23 cellular contexts compared by ENCODE assay signal in genomic region chr10:131895116-131895515, GRCh38. TPM values are rescaled to one million over a fixed set of nuclear protein-coding genes. Genes with fewer than 3 reads are reported as not detected.
DNase-seq lines count a peak whose midpoint lies in the region; ATAC-seq, FAIRE-seq and TF ChIP-seq lines count a peak whose summit lies in the region.
"Had no signal": no experiment of that assay in that cellular context is flagged by ENCODE, and none has a peak within 500 bp of the region (broad histone marks: within the 10 kb centered on the region; RNA-seq: fewer than 3 reads in every experiment).

No MANE protein-coding gene starts in this region.

- H3K36me3 Mint-ChIP-seq in activated CD4-positive, alpha-beta T cell treated with anti-CD3 and anti-CD28 coated beads, Interleukin-2, amount 10 ng/mL, durations not matched to agents 7 days and 5 days (ENCODE audit: low read depth) = no peaks in the 10 kb centered on the region
- no peaks in the 10 kb centered on the region for H3K36me3 Mint-ChIP-seq in activated CD4-positive, alpha-beta T cell treated with anti-CD3 and anti-CD28 coated beads, Interleukin-2, amount 10 ng/mL, durations not matched to agents 24 days and 14 days (ENCODE audit: low read depth)
- H3K36me3 Mint-ChIP-seq: CD8-positive, alpha-beta T cell had no signal

- peaks cover 16% of the 10 kb centered on the region for H3K27me3 Mint-ChIP-seq in activated CD4-positive, alpha-beta T cell treated with anti-CD3 and anti-CD28 coated beads, Interleukin-2, amount 10 ng/mL, durations not matched to agents 7 days and 5 days
- peaks cover 26% of the 10 kb centered on the region for H3K27me3 Mint-ChIP-seq in activated CD4-positive, alpha-beta T cell treated with anti-CD3 and anti-CD28 coated beads, Interleukin-2, amount 10 ng/mL, durations not matched to agents 24 days and 14 days
- H3K27me3 Mint-ChIP-seq: CD4-positive, alpha-beta T cell had no signal

- CTCF ChIA-PET in activated CD4-positive, alpha-beta T cell treated with anti-CD3 and anti-CD28 coated beads, Interleukin-2, amount 10 ng/mL, durations not matched to agents 7 days and 5 days (lab: Charles Lee) = interaction anchor here (1.9 to 2.8 kb wide), 2 partner anchors 9 to 128 kb away, joined by 8 to 12 read pairs; no protein-coding TSS in a partner anchor

- H3K4me3 ChIP-seq in heart right ventricle (no peak overlapping the region), kidney (ENCODE audit: low read length in 2 of 2) (no peak overlapping the region), spleen (no peak overlapping the region), HAP-1 (no peak overlapping the region)
- H3K4me3 ChIP-seq: A549; BLaER1 treated with 17β-estradiol and CSF1 and Interleukin-3, amounts not matched to agents 10 nM and 100 nM had no signal

- TF ChIP-seq POLR2A in spleen (IDR thresholded peaks at IDR 0.05) = no peak

- no peak for DNase-seq in activated CD4-positive, alpha-beta T cell treated with anti-CD3 and anti-CD28 coated beads, Interleukin-2, amount 10 ng/mL, durations not matched to agents 7 days and 5 days
- DNase-seq in activated CD4-positive, alpha-beta T cell treated with anti-CD3 and anti-CD28 coated beads, Interleukin-2, amount 10 ng/mL, durations not matched to agents 24 days and 14 days = no peak
- DNase-seq in left cardiac atrium = peak; percentile 5
- no peak for DNase-seq in heart right ventricle
- DNase-seq in kidney = peak; percentile 46
- peak; percentile 65 for DNase-seq in spleen
- DNase-seq in NOMO-1 treated with dmso at 0.1 percent for 144 hours (lab: John Stamatoyannopoulos, UW; ENCODE audit: unreplicated experiment) = no peak
- DNase-seq in HAP-1 (ENCODE audit: low spot score in 2 of 2) = no peak
- DNase-seq: AML-193; Caco-2; Calu3; CD4-positive, alpha-beta T cell; CD8-positive, alpha-beta T cell; DMS79 treated with DMSO at 0.1 percent for 48 hours; GF-D8 had no signal

- ATAC-seq in left cardiac atrium (no peak), heart right ventricle (no peak)
- ATAC-seq: A549; CD8-positive, alpha-beta T cell had no signal

- intact Hi-C loops in activated CD4-positive, alpha-beta T cell treated with anti-CD3 and anti-CD28 coated beads, Interleukin-2, amount 10 ng/mL, durations not matched to agents 24 days and 14 days (cut with micrococcal nuclease) = no loop called here
- intact Hi-C loops in left cardiac atrium (cut with DNase I) = no loop called here
- intact Hi-C loops in heart right ventricle (cut with DNase I) = loop anchor here in 2 of 10 donors (5.0 to 10.0 kb wide), 2 partner anchors 87 to 250 kb away; partner anchors contain the start of gene BNIP3 (in 1 of the 2)
- intact Hi-C loops in kidney (cut with DNase I) = no loop called here
- intact Hi-C loops in spleen (cut with DNase I; ENCODE audit: low total_unique reads) = no loop called here

- no peaks in the 10 kb centered on the region for H3K36me3 ChIP-seq in heart right ventricle
- H3K36me3 ChIP-seq in kidney (ENCODE audit: control insufficient read depth in 1 of 2, insufficient read depth in 2 of 2, low read length in 2 of 2) = no peaks in the 10 kb centered on the region
- H3K36me3 ChIP-seq in spleen = no peaks in the 10 kb centered on the region
- H3K36me3 ChIP-seq in HAP-1 (replicated peaks) = no peaks in the 10 kb centered on the region
- H3K36me3 ChIP-seq: BLaER1 treated with 17β-estradiol and CSF1 and Interleukin-3, amounts not matched to agents 10 nM and 100 nM had no signal

- POLR2A ChIA-PET in activated CD4-positive, alpha-beta T cell treated with anti-CD3 and anti-CD28 coated beads, Interleukin-2, amount 10 ng/mL, durations not matched to agents 7 days and 5 days (lab: Charles Lee) = no interaction called here

- no peak overlapping the region for H3K27ac ChIP-seq in heart right ventricle
- no peak overlapping the region for H3K27ac ChIP-seq in kidney (ENCODE audit: low read depth in 2 of 2, low read length in 2 of 2)
- no peak overlapping the region for H3K27ac ChIP-seq in spleen
- H3K27ac ChIP-seq: 22Rv1, A549, C4-2B had no signal

- H3K9me3 ChIP-seq in heart right ventricle (no peaks in the 10 kb centered on the region), kidney (ENCODE audit: control insufficient read depth in 1 of 2, low read length in 2 of 2) (no peaks in the 10 kb centered on the region), spleen (no peaks in the 10 kb centered on the region), HAP-1 (no peaks in the 10 kb centered on the region)
- H3K9me3 ChIP-seq: A549; BLaER1 treated with 17β-estradiol and CSF1 and Interleukin-3, amounts not matched to agents 10 nM and 100 nM; Caco-2 had no signal

- no peak for TF ChIP-seq CTCF in heart right ventricle (IDR thresholded peaks at IDR 0.05)
- TF ChIP-seq CTCF in kidney (IDR thresholded peaks at IDR 0.05; ENCODE audit: borderline replicate concordance, extremely low read depth, insufficient read depth) = no peak
- no peak for TF ChIP-seq CTCF in spleen (IDR thresholded peaks at IDR 0.05 in 8 of 11, conservative IDR thresholded peaks at IDR 0.05 in 3 of 11)

- in situ Hi-C loops in HAP-1 (cut with MboI; ENCODE audit: low sequenced_read_pairs) = no loop called here

- H3K27ac Mint-ChIP-seq in activated CD4-positive, alpha-beta T cell treated with anti-CD3 and anti-CD28 coated beads, Interleukin-2, amount 10 ng/mL, durations not matched to agents 7 days and 5 days = peak overlapping the region; percentile 50
- no peak overlapping the region for H3K27ac Mint-ChIP-seq in activated CD4-positive, alpha-beta T cell treated with anti-CD3 and anti-CD28 coated beads, Interleukin-2, amount 10 ng/mL, durations not matched to agents 24 days and 14 days
- H3K27ac Mint-ChIP-seq: B cell; CD4-positive, alpha-beta T cell; CD8-positive, alpha-beta T cell had no signal

- H3K27me3 ChIP-seq in heart right ventricle (peaks cover 0 to 60% (median 43%) of the 10 kb centered on the region in 7 donors), spleen (replicated peaks in 1 of 7) (peaks cover 0 to 48% (median 3%) of the 10 kb centered on the region in 7 donors), HAP-1 (ENCODE audit: low read depth) (no peaks in the 10 kb centered on the region)
- H3K27me3 ChIP-seq: BLaER1 treated with 17β-estradiol and CSF1 and Interleukin-3, amounts not matched to agents 10 nM and 100 nM had no signal

- H3K4me1 ChIP-seq in heart right ventricle = peaks cover 0 to 7% (median 4%) of the 10 kb centered on the region in 9 donors
- peaks cover 4 to 5% of the 10 kb centered on the region in 2 donors for H3K4me1 ChIP-seq in kidney (ENCODE audit: control insufficient read depth in 1 of 2, insufficient read depth in 1 of 2, low read depth in 1 of 2, low read length in 2 of 2)
- H3K4me1 ChIP-seq in spleen = peaks cover 0 to 25% (median 5%) of the 10 kb centered on the region in 6 donors
- peaks cover 4% of the 10 kb centered on the region; the same call in 1 of the 2 replicates for H3K4me1 ChIP-seq in HAP-1

- H3K9ac ChIP-seq in kidney (ENCODE audit: low read length in 2 of 2) = no peak overlapping the region
- H3K9ac ChIP-seq: BLaER1 treated with 17β-estradiol and CSF1 and Interleukin-3, amounts not matched to agents 10 nM and 100 nM had no signal

- no peak overlapping the region for H3K4me3 Mint-ChIP-seq in activated CD4-positive, alpha-beta T cell treated with anti-CD3 and anti-CD28 coated beads, Interleukin-2, amount 10 ng/mL, durations not matched to agents 7 days and 5 days
- no peak overlapping the region for H3K4me3 Mint-ChIP-seq in activated CD4-positive, alpha-beta T cell treated with anti-CD3 and anti-CD28 coated beads, Interleukin-2, amount 10 ng/mL, durations not matched to agents 24 days and 14 days
- H3K4me3 Mint-ChIP-seq: B cell; CD4-positive, alpha-beta T cell; CD8-positive, alpha-beta T cell had no signal

- no peaks in the 10 kb centered on the region for H3K9me3 Mint-ChIP-seq in activated CD4-positive, alpha-beta T cell treated with anti-CD3 and anti-CD28 coated beads, Interleukin-2, amount 10 ng/mL, durations not matched to agents 7 days and 5 days
- H3K9me3 Mint-ChIP-seq in activated CD4-positive, alpha-beta T cell treated with anti-CD3 and anti-CD28 coated beads, Interleukin-2, amount 10 ng/mL, durations not matched to agents 24 days and 14 days = no peaks in the 10 kb centered on the region
- H3K9me3 Mint-ChIP-seq: CD4-positive, alpha-beta T cell; CD8-positive, alpha-beta T cell had no signal

- peaks cover 28% of the 10 kb centered on the region for H3K4me1 Mint-ChIP-seq in activated CD4-positive, alpha-beta T cell treated with anti-CD3 and anti-CD28 coated beads, Interleukin-2, amount 10 ng/mL, durations not matched to agents 7 days and 5 days
- peaks cover 16% of the 10 kb centered on the region for H3K4me1 Mint-ChIP-seq in activated CD4-positive, alpha-beta T cell treated with anti-CD3 and anti-CD28 coated beads, Interleukin-2, amount 10 ng/mL, durations not matched to agents 24 days and 14 days

- WGBS in heart right ventricle, 2 donors = 93 to 94% methylated on average over 17 of the region's 17 CpGs
- 94 to 96% (median 95%) methylated on average over 17 of the region's 17 CpGs for WGBS in spleen, 5 donors

- FAIRE-seq in kidney (lab: Jason Lieb, UNC) = no peak
- FAIRE-seq: A549, D721Med, G401.6, GM12891 had no signal

RNA-seq across cellular contexts. Expression of gene PPP2R2D, which starts 5.7 kb away (rescaled TPM):
- 10 to 100 TPM; 38.5 to 43.1 TPM for total RNA-seq in activated CD4-positive, alpha-beta T cell treated with anti-CD3 and anti-CD28 coated beads, Interleukin-2, amount 10 ng/mL, durations not matched to agents 7 days and 5 days
- total RNA-seq in activated CD4-positive, alpha-beta T cell treated with anti-CD3 and anti-CD28 coated beads, Interleukin-2, amount 10 ng/mL, durations not matched to agents 24 days and 14 days = 33.2 and 36.2 TPM in 2 replicates
- total RNA-seq in left cardiac atrium = 10 to 100 TPM; 30.0 to 38.4 TPM
- 10 to 100 TPM; 26.8 to 46.5 (median 35.1) TPM for total RNA-seq in heart right ventricle
- polyA plus RNA-seq in heart right ventricle = 10 to 100 TPM; 32.5 to 45.9 TPM
- 28.3 TPM for total RNA-seq in kidney
- 34.8 TPM for polyA plus RNA-seq in kidney (ENCODE audit: insufficient read depth, low read depth, low replicate concordance)
- total RNA-seq in spleen = 10 to 100 TPM; 28.0 to 41.2 (median 35.3) TPM
- 10 to 100 TPM; 15.6 to 21.0 (median 17.3) TPM for polyA plus RNA-seq in spleen

Comparison
In these comparisons a context has a peak if more than half of its experiments do, and no peak if none do; other contexts are left out.
1. DNase-seq: peak in left cardiac atrium (single experiment), kidney (single experiment) and spleen (single experiment); none in activated CD4-positive, alpha-beta T cell treated with anti-CD3 and anti-CD28 coated beads, Interleukin-2, amount 10 ng/mL, durations not matched to agents 7 days and 5 days (single experiment), activated CD4-positive, alpha-beta T cell treated with anti-CD3 and anti-CD28 coated beads, Interleukin-2, amount 10 ng/mL, durations not matched to agents 24 days and 14 days (single experiment), heart right ventricle (0 of 2), NOMO-1 treated with dmso at 0.1 percent for 144 hours (single experiment) and HAP-1 (0 of 2).